8 cellular contexts compared by ENCODE assay signal in the genomic region with DNA sequence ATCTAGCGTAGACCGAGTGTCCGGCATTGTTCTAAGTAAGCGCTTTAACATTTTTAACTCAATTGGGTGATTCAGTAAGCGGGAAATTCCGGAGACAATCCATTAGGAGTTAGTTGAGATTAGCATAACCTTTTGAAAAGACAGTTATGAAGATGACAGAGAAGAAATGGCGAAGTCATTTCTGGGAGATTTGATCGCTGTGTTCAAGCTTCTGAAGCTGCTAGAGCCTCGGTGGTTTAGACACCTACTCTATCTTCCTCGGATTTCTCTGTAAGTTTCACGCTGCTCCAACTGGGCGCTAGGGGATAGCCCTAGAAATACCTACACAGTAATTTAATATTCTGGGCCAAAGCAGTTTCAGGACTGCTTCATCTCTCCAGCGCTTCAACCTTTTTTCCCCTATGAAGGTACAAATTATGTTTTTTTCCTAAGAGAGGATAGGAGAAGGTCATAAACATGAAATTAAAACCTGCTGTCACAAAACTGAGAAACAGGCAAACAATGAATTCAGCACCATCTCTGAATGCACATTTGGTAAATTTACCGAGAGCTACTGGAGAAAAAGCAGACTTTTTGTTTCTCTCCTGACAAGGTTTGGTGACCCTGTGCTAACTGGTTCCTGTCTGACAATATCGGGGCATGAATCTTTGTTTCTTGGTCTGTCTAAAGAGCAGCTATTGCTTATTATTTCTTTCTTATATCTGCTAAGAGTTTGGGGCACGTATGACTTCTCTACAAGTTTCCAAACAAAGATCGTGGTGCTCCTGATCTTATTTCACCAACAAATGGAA. TPM values are rescaled to one million over a fixed set of nuclear protein-coding genes. Genes with fewer than 3 reads are reported as not detected.
A peak's percentile ranks its signal among the peaks of the same experiment; 100 is the strongest.
DNase-seq lines count a peak whose midpoint lies in the region; ATAC-seq and TF ChIP-seq lines count a peak whose summit lies in the region.

No MANE protein-coding gene starts in this region.

- ATAC-seq in GM18517 (IDR thresholded peaks at IDR 0.05; ENCODE audit: unreplicated experiment), result peak; percentile 8

- H3K9me2 ChIP-seq in hepatocyte (replicated peaks; ENCODE audit: insufficient read depth), result no peaks in the 10 kb centered on the region

- TF ChIP-seq CTCF in adrenal gland (IDR thresholded peaks at IDR 0.05), result peak in 4 of 6 experiments; percentile 3 to 21 (median 20)
- peak; percentile 8 for TF ChIP-seq CTCF in hepatocyte (IDR thresholded peaks at IDR 0.05; ENCODE audit: poor library complexity)

- H3K27ac ChIP-seq in ACC112 (ENCODE audit: low read depth, low read length) (peak overlapping the region; percentile 21), adrenal gland (peak overlapping the region; percentile 42 to 85 (median 70)), hepatocyte (peak overlapping the region; percentile 83)

- peak overlapping the region; percentile 71 for H3K4me2 ChIP-seq in hepatocyte

- H4K20me1 ChIP-seq in hepatocyte (ENCODE audit: insufficient read depth, poor library complexity, severe bottlenecking), result no peaks in the 10 kb centered on the region

- intact Hi-C loops in adrenal gland (cut with DNase I), result loop anchor here (5.0 kb wide), 2 partner anchors 40 to 55 kb away; no protein-coding TSS in a partner anchor

- H3K36me3 ChIP-seq in ACC112 (ENCODE audit: insufficient read depth, low read length), result no peaks in the 10 kb centered on the region
- H3K36me3 ChIP-seq in adrenal gland (replicated peaks in 1 of 2), result no peaks in the 10 kb centered on the region
- no peaks in the 10 kb centered on the region for H3K36me3 ChIP-seq in hepatocyte (replicated peaks; ENCODE audit: insufficient read depth, low read depth)

- H3K27me3 ChIP-seq in ACC112 (ENCODE audit: insufficient read depth, low read length) (no peaks in the 10 kb centered on the region), adrenal gland (no peaks in the 10 kb centered on the region), hepatocyte (no peaks in the 10 kb centered on the region)

- H2AFZ ChIP-seq in ACC112 (ENCODE audit: low read length, unreplicated experiment) (peak overlapping the region; percentile 86), hepatocyte (peak overlapping the region; percentile 38)

- DNase-seq in NCI-H82 (lab: John Stamatoyannopoulos, UW), result peak; percentile 86
- peak in 4 of 7 donors; percentile 24 to 47 (median 40) for DNase-seq in adrenal gland
- peak; percentile 69 for DNase-seq in hepatocyte (ENCODE audit: low spot score)
- no peak for DNase-seq in skeletal muscle cell (ENCODE audit: low read depth)
- DNase-seq in NK-92 treated with Interleukin-12 subunit alpha and Interleukin-12 subunit beta, amount 100 ng/mL, for 24 hours (lab: John Stamatoyannopoulos, UW), result no peak
- no peak for DNase-seq in NCI-H187 treated with DMSO at 0.1 percent for 48 hours (lab: John Stamatoyannopoulos, UW)

- WGBS in adrenal gland, 4 donors, result 7 to 11% (median 7%) methylated on average over 17 of the region's 17 CpGs
- 19% methylated on average over 17 of the region's 17 CpGs for WGBS in hepatocyte (ENCODE audit: low lambda C conversion rate, missing lambda C conversion rate)

- H3K4me3 ChIP-seq in ACC112 (ENCODE audit: low read depth, low read length), result peak overlapping the region; percentile 91
- peak overlapping the region in 2 of 4 donors; percentile 32 to 60 for H3K4me3 ChIP-seq in adrenal gland
- H3K4me3 ChIP-seq in hepatocyte, result peak overlapping the region; percentile 65
- peak overlapping the region; percentile 91 for H3K4me3 ChIP-seq in skeletal muscle cell (ENCODE audit: low read depth, low read length)

- no peaks in the 10 kb centered on the region for H3K79me2 ChIP-seq in ACC112 (ENCODE audit: control insufficient read depth, insufficient read depth, low read length, unreplicated experiment)
- H3K79me2 ChIP-seq in hepatocyte, result no peaks in the 10 kb centered on the region

- H3K9me3 ChIP-seq in adrenal gland (replicated peaks in 1 of 3) (no peaks in the 10 kb centered on the region), hepatocyte (ENCODE audit: low read depth) (no peaks in the 10 kb centered on the region)

- peaks cover 19% of the 10 kb centered on the region for H3K4me1 ChIP-seq in ACC112 (ENCODE audit: control insufficient read depth, insufficient read depth, low read length, unreplicated experiment)
- peaks cover 0 to 5% of the 10 kb centered on the region in 2 donors for H3K4me1 ChIP-seq in adrenal gland (replicated peaks in 1 of 2)
- peaks cover 3% of the 10 kb centered on the region for H3K4me1 ChIP-seq in hepatocyte (ENCODE audit: insufficient read depth)

- no peak for TF ChIP-seq POLR2A in adrenal gland (IDR thresholded peaks at IDR 0.05)

RNA-seq across cellular contexts. Expression of gene ZNF311, which starts 22.4 kb away (rescaled TPM):
- 1 to 10 TPM in 2 of 8 donors, under 1 TPM in 4, not detected in 2; 0.41 to 1.4 (median 0.93) TPM for total RNA-seq in adrenal gland
- 1 to 10 TPM; 1.0 to 2.6 (median 1.4) TPM for polyA plus RNA-seq in adrenal gland
- total RNA-seq in hepatocyte, result 0.56 and 1.3 TPM in 2 replicates
- polyA plus RNA-seq in hepatocyte, result 0.54 and 0.57 TPM in 2 replicates

RNA-seq across cellular contexts. Expression of gene TRIM27, which starts 58.9 kb away (rescaled TPM):
- total RNA-seq in adrenal gland (10 to 100 TPM; 38.3 to 67.4 (median 48.2) TPM), hepatocyte (60.8 and 62.7 TPM in 2 replicates)
- polyA plus RNA-seq in adrenal gland (10 to 100 TPM; 40.4 to 54.6 (median 53.8) TPM), hepatocyte (50.3 and 57.0 TPM in 2 replicates)

Comparison
In these comparisons a context has a peak if more than half of its experiments do, and no peak if none do; other contexts are left out.
1. H3K27ac ChIP-seq: peak in every context shown above with its lines; median percentile 83 in hepatocyte; 70 in adrenal gland; 21 in ACC112.
2. DNase-seq: peak in NCI-H82 (single experiment), adrenal gland (4 of 7) and hepatocyte (single experiment); none in skeletal muscle cell (single experiment), NK-92 treated with Interleukin-12 subunit alpha and Interleukin-12 subunit beta, amount 100 ng/mL, for 24 hours (single experiment) and NCI-H187 treated with DMSO at 0.1 percent for 48 hours (single experiment).